Comparison of ENCODE assay signal across 9 cellular contexts in the genomic region with DNA sequence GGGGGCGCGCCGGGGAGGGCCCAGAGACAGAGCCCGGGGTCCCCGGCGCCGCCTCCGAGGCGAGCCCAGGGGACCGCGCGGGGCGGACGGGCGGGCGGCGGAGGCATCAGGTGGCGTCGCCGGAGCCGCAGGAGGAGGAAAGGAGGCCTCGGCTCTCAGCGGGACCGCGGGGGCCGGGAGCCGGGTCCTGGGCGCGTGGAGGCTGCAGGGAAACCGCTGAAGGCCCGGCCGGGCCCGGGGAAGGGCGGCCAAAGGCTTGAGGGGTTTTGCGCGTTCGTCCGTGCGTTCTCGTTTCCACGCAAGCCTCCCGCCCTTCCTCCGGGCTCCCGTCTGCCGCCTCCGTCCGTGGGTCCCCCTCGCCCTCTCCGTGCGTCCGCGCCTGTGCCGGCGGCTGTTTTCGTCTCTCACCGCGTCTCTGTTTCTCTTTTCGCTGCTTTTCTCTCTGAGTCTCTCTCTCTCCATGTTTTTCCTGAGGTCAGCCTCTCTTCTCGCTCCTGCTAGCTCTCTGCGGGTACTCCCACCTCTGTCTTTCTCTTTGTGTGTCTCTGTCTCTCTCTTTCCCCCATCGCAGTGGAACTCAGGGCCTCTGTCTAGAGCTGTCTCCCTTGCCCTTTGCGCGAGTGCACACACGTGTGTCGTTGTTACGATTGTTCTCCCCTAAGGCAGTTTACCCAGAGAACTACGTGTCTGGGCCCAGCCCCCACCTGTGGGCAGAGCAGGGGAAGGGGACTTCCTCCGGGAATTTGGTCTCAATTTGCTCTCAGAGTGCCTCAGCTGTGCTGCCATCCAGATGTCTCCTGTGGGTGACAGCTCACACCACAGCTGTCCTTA. TPM values are rescaled to one million over a fixed set of nuclear protein-coding genes. Genes with fewer than 3 reads are reported as not detected.
DNase-seq lines count a peak whose midpoint lies in the region; ATAC-seq and TF ChIP-seq lines count a peak whose summit lies in the region.
"Had no signal": no experiment of that assay in that cellular context is flagged by ENCODE, and none has a peak within 500 bp of the region (broad histone marks: within the 10 kb centered on the region; RNA-seq: fewer than 3 reads in every experiment).

No MANE protein-coding gene starts in this region.

- intact Hi-C loops in sigmoid colon (cut with DNase I) = no loop called here

- ATAC-seq in HG02588 (IDR thresholded peaks at IDR 0.05; ENCODE audit: unreplicated experiment) (no peak), HG02970 (IDR thresholded peaks at IDR 0.05; ENCODE audit: low FRiP score, unreplicated experiment) (no peak), GM18909 (IDR thresholded peaks at IDR 0.05; ENCODE audit: poor library complexity, unreplicated experiment) (no peak)

- H3K27ac ChIP-seq in sigmoid colon = no peak overlapping the region

- H3K9me3 ChIP-seq in sigmoid colon = no peaks in the 10 kb centered on the region
- no peaks in the 10 kb centered on the region for H3K9me3 ChIP-seq in HAP-1

- peaks cover 0 to 33% (median 29%) of the 10 kb centered on the region in 4 donors for H3K4me1 ChIP-seq in sigmoid colon
- no peaks in the 10 kb centered on the region for H3K4me1 ChIP-seq in HAP-1

- no peak for TF ChIP-seq EP300 in sigmoid colon (IDR thresholded peaks at IDR 0.05)

- H3K27me3 ChIP-seq in sigmoid colon = peaks cover 26 to 82% (median 41%) of the 10 kb centered on the region in 3 donors
- H3K27me3 ChIP-seq in HAP-1 (ENCODE audit: low read depth) = peaks cover 56% of the 10 kb centered on the region

- in situ Hi-C loops in SK-MEL-5 (cut with HindIII; ENCODE audit: low pct_unique_long_range_greater_than_20kb, low sequenced_read_pairs) (no loop called here), HAP-1 (cut with MboI; ENCODE audit: low sequenced_read_pairs) (no loop called here)

- H3K4me3 ChIP-seq in GM08714 (ENCODE audit: low read length) = peak overlapping the region; percentile 91
- peak overlapping the region; percentile 45 for H3K4me3 ChIP-seq in epithelial cell of proximal tubule (ENCODE audit: low read depth, low read length)
- H3K4me3 ChIP-seq in sigmoid colon = peak overlapping the region in 3 of 4 donors; percentile 32 to 50 (median 45)
- no peak overlapping the region for H3K4me3 ChIP-seq in HAP-1

- no peak for TF ChIP-seq POLR2A in sigmoid colon (IDR thresholded peaks at IDR 0.05)

- no peak for TF ChIP-seq CTCF in epithelial cell of proximal tubule (conservative IDR thresholded peaks at IDR 0.05; ENCODE audit: low read depth, low read length)
- no peak for TF ChIP-seq CTCF in sigmoid colon (IDR thresholded peaks at IDR 0.05)

- WGBS in sigmoid colon, 2 donors = 3 to 6% methylated on average over 68 of the region's 68 CpGs

- peak; percentile 16 for DNase-seq in SK-MEL-5 (ENCODE audit: low read depth, low spot score)
- DNase-seq in epithelial cell of proximal tubule (ENCODE audit: low read depth) = no peak
- no peak for DNase-seq in sigmoid colon
- no peak for DNase-seq in HAP-1 (ENCODE audit: low spot score in 2 of 2)
- DNase-seq: NCI-H1436 treated with DMSO at 0.1 percent for 48 hours had no signal

- H3K36me3 ChIP-seq in sigmoid colon (no peaks in the 10 kb centered on the region), HAP-1 (replicated peaks) (no peaks in the 10 kb centered on the region)

RNA-seq across cellular contexts. Expression of a gene that starts 2.1 kb away (rescaled TPM):
- 69.7 and 76.9 TPM in 2 replicates for total RNA-seq in SK-MEL-5 (2014; rRNA removed; shearing (Covaris generic))
- polyA plus RNA-seq in SK-MEL-5 (2015; cell fraction: cytosol; rRNA removed) = 39.8 and 49.6 TPM in 2 replicates
- polyA plus RNA-seq in SK-MEL-5 (2015; cell fraction: nucleus; rRNA removed) = 71.3 and 95.2 TPM in 2 replicates
- total RNA-seq in epithelial cell of proximal tubule (0.23 TPM in 1 of 2 replicates, not detected in the other), sigmoid colon (under 1 TPM; 0.28 to 0.68 (median 0.34) TPM)
- 1 to 10 TPM in 1 of 3 donors, under 1 TPM in 2; 0.46 to 9.3 (median 0.60) TPM for polyA plus RNA-seq in sigmoid colon

Comparison
In these comparisons a context has a peak if more than half of its experiments do, and no peak if none do; other contexts are left out.
1. RNA of a gene that starts 2.1 kb away (total RNA-seq): 69.7 to 76.9 TPM in SK-MEL-5; 0.28 to 0.68 TPM in sigmoid colon and 0.23 TPM in epithelial cell of proximal tubule; every median in the first group is over 10 times any median in the second.